In genomic region chr14:103607039-103607668, GRCh38 we compare ENCODE assay signal across 8 cellular contexts. TPM values are rescaled to one million over a fixed set of nuclear protein-coding genes. Genes with fewer than 3 reads are reported as not detected.
DNase-seq lines count a peak whose midpoint lies in the region; ATAC-seq and TF ChIP-seq lines count a peak whose summit lies in the region.

No MANE protein-coding gene starts in this region.

- ATAC-seq in HG02798 (IDR thresholded peaks at IDR 0.05; ENCODE audit: poor library complexity, unreplicated experiment) (peak; percentile 68), left colon (peak; percentile 83)

- peak; percentile 69 for DNase-seq in GM04503 (ENCODE audit: low read depth)
- DNase-seq in NCI-H2227 treated with DMSO at 0.1 percent for 48 hours (lab: John Stamatoyannopoulos, UW), result peak; percentile 67
- peak; percentile 56 for DNase-seq in activated CD4-positive, CD25-positive, alpha-beta regulatory T cell treated with anti-CD3 and anti-CD28 coated beads, Interleukin-2, amount 50 U/mL, for 72 hours
- peak; percentile 97 for DNase-seq in choroid plexus epithelial cell (ENCODE audit: low read depth)
- DNase-seq in left colon, result peak; percentile 68 to 71
- DNase-seq in stimulated activated CD8-positive, alpha-beta memory T cell treated with anti-CD3 and anti-CD28 coated beads, Interleukin-12 subunit alpha, Interleukin-12 subunit beta, amount 100 ng/mL, for 4 hours (ENCODE audit: low read depth), result peak; percentile 35
- no peak for DNase-seq in NCI-H2029 (lab: John Stamatoyannopoulos, UW)

- TF ChIP-seq CTCF in choroid plexus epithelial cell (conservative IDR thresholded peaks at IDR 0.05; ENCODE audit: low read depth, low read length), result peak; percentile 50

- intact Hi-C loops in left colon (cut with DNase I, micrococcal nuclease), result no loop called here

- no peak overlapping the region for H3K4me3 ChIP-seq in choroid plexus epithelial cell (ENCODE audit: low read depth, low read length)

RNA-seq across cellular contexts. Expression of gene KLC1, which starts 21.9 kb away (rescaled TPM):
- total RNA-seq in left colon, result 10 to 100 TPM; 83.6 to 88.0 TPM

RNA-seq across cellular contexts. Expression of gene COA8, which starts 44.4 kb away (rescaled TPM):
- 10 to 100 TPM; 27.4 to 33.4 TPM for total RNA-seq in left colon

RNA-seq across cellular contexts. Expression of gene BAG5, which starts 44.7 kb away (rescaled TPM):
- total RNA-seq in left colon, result 10 to 100 TPM; 27.0 to 29.9 TPM
